Comparison of ENCODE assay signal across 1 cellular context in genomic region chr2:60880988-60881932, GRCh38.
TF ChIP-seq lines count a peak whose summit lies in the region.

TSS of gene REL (plus strand) at chr2:60881574. CDS start at chr2:60881841, 267 bp downstream.

TF ChIP-seq in HepG2, 621 proteins besides CTCF, POLR2A, EP300 and RAD21 (continued from another document and continues in another):
- TF ChIP-seq ZNF318 (CRISPR knock-in tag; IDR thresholded peaks at IDR 0.05) (no peak), LCORL (IDR thresholded peaks at IDR 0.05) (no peak), LCORL (CRISPR knock-in tag; IDR thresholded peaks at IDR 0.05) (peak; percentile 51), AHR (CRISPR knock-in tag; IDR thresholded peaks at IDR 0.05) (0 out of 2 replicates have a peak, but pooled peaks have one; percentile 26), ZNF891 (CRISPR knock-in tag; IDR thresholded peaks at IDR 0.05) (0 out of 2 replicates have a peak, but pooled peaks have one; percentile 38), ZBTB20 (CRISPR knock-in tag; IDR thresholded peaks at IDR 0.05; ENCODE audit: borderline replicate concordance, low read depth) (peak; percentile 47; the same call in 1 of the 2 replicates), ZNF598 (CRISPR knock-in tag; IDR thresholded peaks at IDR 0.05; ENCODE audit: borderline replicate concordance) (no peak), ZNF678 (CRISPR knock-in tag; IDR thresholded peaks at IDR 0.05) (no peak), ZSCAN22 (CRISPR knock-in tag; IDR thresholded peaks at IDR 0.05) (0 out of 2 replicates have a peak, but pooled peaks have one; percentile 64), ELF3 (CRISPR knock-in tag; IDR thresholded peaks at IDR 0.05) (peak; percentile 73), ZFP90 (CRISPR knock-in tag; IDR thresholded peaks at IDR 0.05; ENCODE audit: borderline replicate concordance) (peak; percentile 91), KDM3A (CRISPR knock-in tag; IDR thresholded peaks at IDR 0.05; ENCODE audit: low read depth) (peak; percentile 90), ZNF879 (CRISPR knock-in tag; IDR thresholded peaks at IDR 0.05) (peak; percentile 65; the same call in 1 of the 2 replicates), NAIF1 (CRISPR knock-in tag; IDR thresholded peaks at IDR 0.05; ENCODE audit: borderline replicate concordance) (0 out of 2 replicates have a peak, but pooled peaks have one; percentile 38), HBP1 (CRISPR knock-in tag; IDR thresholded peaks at IDR 0.05; ENCODE audit: low read depth) (no peak), TERF1 (CRISPR knock-in tag; IDR thresholded peaks at IDR 0.05) (no peak), ZNF484 (CRISPR knock-in tag; IDR thresholded peaks at IDR 0.05; ENCODE audit: borderline replicate concordance, low read depth) (no peak), EEA1 (CRISPR knock-in tag; IDR thresholded peaks at IDR 0.05; ENCODE audit: borderline replicate concordance) (peak; percentile 61; the same call in 1 of the 2 replicates), TIGD3 (CRISPR knock-in tag; IDR thresholded peaks at IDR 0.05; ENCODE audit: borderline replicate concordance) (peak; percentile 83), BATF2 (CRISPR knock-in tag; IDR thresholded peaks at IDR 0.05) (0 out of 2 replicates have a peak, but pooled peaks have one; percentile 56), SP5 (CRISPR knock-in tag; IDR thresholded peaks at IDR 0.05; ENCODE audit: borderline replicate concordance, low read depth) (peak; percentile 91), ARNT2 (CRISPR knock-in tag; IDR thresholded peaks at IDR 0.05; ENCODE audit: low read depth) (peak; percentile 91), ZMYM3 (CRISPR knock-in tag; IDR thresholded peaks at IDR 0.05) (peak; percentile 74; the same call in 1 of the 2 replicates), IRX3 (CRISPR knock-in tag; IDR thresholded peaks at IDR 0.05; ENCODE audit: borderline replicate concordance, low read depth) (peak; percentile 79; the same call in 1 of the 2 replicates), ZSCAN9 (CRISPR knock-in tag; IDR thresholded peaks at IDR 0.05; ENCODE audit: borderline replicate concordance) (peak; percentile 67), ARID5B (CRISPR knock-in tag; IDR thresholded peaks at IDR 0.05) (peak; percentile 68), HNF1B (CRISPR knock-in tag; IDR thresholded peaks at IDR 0.05) (peak; percentile 91), ZNF660 (CRISPR knock-in tag; IDR thresholded peaks at IDR 0.05; ENCODE audit: borderline replicate concordance, low read depth) (no peak), ZNF839 (CRISPR knock-in tag; IDR thresholded peaks at IDR 0.05; ENCODE audit: borderline replicate concordance) (peak; percentile 41; the same call in 1 of the 2 replicates), ZFAT (CRISPR knock-in tag; conservative IDR thresholded peaks at IDR 0.05) (no peak; the same call in 1 of the 2 replicates), KDM1A (CRISPR knock-in tag; IDR thresholded peaks at IDR 0.05) (no peak), CREM (IDR thresholded peaks at IDR 0.05) (no peak; the same call in 1 of the 2 replicates), CREM (CRISPR knock-in tag; IDR thresholded peaks at IDR 0.05) (no peak), NCOA2 (CRISPR knock-in tag; IDR thresholded peaks at IDR 0.05) (peak; percentile 44), ONECUT2 (CRISPR knock-in tag; IDR thresholded peaks at IDR 0.05) (no peak), NFE2L2 (IDR thresholded peaks at IDR 0.05; ENCODE audit: low read length) (no peak), MXD3 (CRISPR knock-in tag; IDR thresholded peaks at IDR 0.05) (peak; percentile 66; the same call in 1 of the 2 replicates), YEATS2 (CRISPR knock-in tag; IDR thresholded peaks at IDR 0.05; ENCODE audit: borderline replicate concordance) (peak; percentile 30; the same call in 1 of the 2 replicates), ZNF674 (CRISPR knock-in tag; IDR thresholded peaks at IDR 0.05; ENCODE audit: low read depth) (no peak)
